ENCODE assay signal across 9 cellular contexts in genomic region chr12:62250671-62251608, GRCh38. TPM values are rescaled to one million over a fixed set of nuclear protein-coding genes. Genes with fewer than 3 reads are reported as not detected.
DNase-seq lines count a peak whose midpoint lies in the region; ATAC-seq, FAIRE-seq and TF ChIP-seq lines count a peak whose summit lies in the region.
"Had no signal": no experiment of that assay in that cellular context is flagged by ENCODE, and none has a peak within 500 bp of the region (broad histone marks: within the 10 kb centered on the region; RNA-seq: fewer than 3 reads in every experiment).

No MANE protein-coding gene starts in this region.

- no peak overlapping the region for H3K4me3 Mint-ChIP-seq in activated CD4-positive, alpha-beta memory T cell treated with anti-CD3 and anti-CD28 coated beads for 36 hours

- POLR2A ChIA-PET in HepG2 (lab: Yijun Ruan, JAX) = no interaction called here
- POLR2A ChIA-PET in activated CD4-positive, alpha-beta memory T cell treated with anti-CD3 and anti-CD28 coated beads for 36 hours (lab: Charles Lee) = interaction anchor here (1.4 kb wide), 1 partner anchor 9 kb away, joined by 4 read pairs; the partner anchor contains the start of gene USP15

- in situ Hi-C loops in HepG2 (cut with HindIII; ENCODE audit: extremely low pct_ligation_motif_present, low pct_unique_long_range_greater_than_20kb) = no loop called here
- in situ Hi-C loops in gastrocnemius medialis (cut with MboI; ENCODE audit: low sequenced_read_pairs in 4 of 4) = loop anchor here in 2 of 4 donors (25.0 kb wide), 2 partner anchors 336 to 536 kb away; no protein-coding TSS in a partner anchor
- in situ Hi-C loops in ACHN (cut with HindIII; ENCODE audit: low pct_ligation_motif_present, low pct_unique_long_range_greater_than_20kb, low sequenced_read_pairs) = no loop called here

- H3K27me3 Mint-ChIP-seq in activated CD4-positive, alpha-beta memory T cell treated with anti-CD3 and anti-CD28 coated beads for 36 hours = peaks cover 2% of the 10 kb centered on the region

- no peak overlapping the region for H3K4me2 ChIP-seq in HepG2 (ENCODE audit: low read depth, low read length)

- TF ChIP-seq POLR2A in HepG2 (IDR thresholded peaks at IDR 0.05; ENCODE audit: insufficient read depth in 1 of 2, low read depth in 2 of 2, low read length in 2 of 2) (no peak), gastrocnemius medialis (IDR thresholded peaks at IDR 0.05) (no peak)

- no peak for TF ChIP-seq CTCF in liver (IDR thresholded peaks at IDR 0.05; ENCODE audit: low read depth, low read length, missing input control)
- TF ChIP-seq CTCF in HepG2 (CRISPR knock-in tag; IDR thresholded peaks at IDR 0.05) = no peak
- no peak for TF ChIP-seq CTCF in gastrocnemius medialis (IDR thresholded peaks at IDR 0.05 in 4 of 5, conservative IDR thresholded peaks at IDR 0.05 in 1 of 5)

- peaks cover 0 to 11% (median 4%) of the 10 kb centered on the region in 4 donors for H3K4me1 ChIP-seq in liver (ENCODE audit: control insufficient read depth in 4 of 4, insufficient read depth in 4 of 4, low read length in 3 of 4)
- H3K4me1 ChIP-seq in HepG2 (ENCODE audit: insufficient read depth, low read length) = no peaks in the 10 kb centered on the region
- H3K4me1 ChIP-seq in gastrocnemius medialis = no peaks in the 10 kb centered on the region

- no peaks in the 10 kb centered on the region for H3K9me3 ChIP-seq in liver (ENCODE audit: control insufficient read depth in 4 of 4, low read length in 3 of 4)
- H3K9me3 ChIP-seq in HepG2 (ENCODE audit: low read length) = no peaks in the 10 kb centered on the region
- no peaks in the 10 kb centered on the region for H3K9me3 ChIP-seq in gastrocnemius medialis
- H3K9me3 ChIP-seq: pancreas had no signal

- H3K36me3 ChIP-seq in liver (ENCODE audit: control insufficient read depth in 4 of 4, insufficient read depth in 3 of 4, low read depth in 1 of 4, low read length in 3 of 4) (no peaks in the 10 kb centered on the region), HepG2 (replicated peaks in 1 of 2; ENCODE audit: control insufficient read depth in 1 of 2, insufficient read depth in 2 of 2, low read length in 2 of 2) (no peaks in the 10 kb centered on the region), gastrocnemius medialis (no peaks in the 10 kb centered on the region)
- H3K36me3 ChIP-seq: pancreas had no signal

- no peak for TF ChIP-seq EP300 in HepG2 (IDR thresholded peaks at IDR 0.05; ENCODE audit: low read depth in 2 of 2, low read length in 2 of 2)
- no peak for TF ChIP-seq EP300 in HepG2 (CRISPR knock-in tag; IDR thresholded peaks at IDR 0.05; ENCODE audit: borderline replicate concordance)

- no peak overlapping the region for H2AFZ ChIP-seq in HepG2 (ENCODE audit: low read length)

- ATAC-seq in HepG2 (no peak), HG03045 (IDR thresholded peaks at IDR 0.05; ENCODE audit: unreplicated experiment) (peak; percentile 96), gastrocnemius medialis (peak; percentile 30 to 61)

- H3K79me2 ChIP-seq in HepG2 (ENCODE audit: insufficient read depth, low read length) = no peaks in the 10 kb centered on the region

- no TSS peak for BruUV-seq in HepG2 (replicated peaks; lab: Mats Ljungman, UMichigan)

- intact Hi-C loops in HepG2 (cut with micrococcal nuclease; ENCODE audit: unreplicated experiment) (no loop called here), gastrocnemius medialis (cut with DNase I; ENCODE audit: low total_unique reads) (no loop called here)
- intact Hi-C loops in activated CD4-positive, alpha-beta memory T cell treated with anti-CD3 and anti-CD28 coated beads for 36 hours (cut with micrococcal nuclease) = no loop called here

- peak overlapping the region; percentile 43 for H3K27ac Mint-ChIP-seq in activated CD4-positive, alpha-beta memory T cell treated with anti-CD3 and anti-CD28 coated beads for 36 hours

- DNase-seq in HepG2 (ENCODE audit: low spot score) = no peak
- no peak for DNase-seq in activated CD4-positive, alpha-beta memory T cell treated with anti-CD3 and anti-CD28 coated beads for 36 hours
- DNase-seq in gastrocnemius medialis = no peak
- no peak for DNase-seq in ACHN
- DNase-seq in DMS53 treated with DMSO at 0.1 percent for 48 hours (lab: John Stamatoyannopoulos, UW; ENCODE audit: unreplicated experiment) = no peak
- no peak for DNase-seq in NCI-H69 (lab: John Stamatoyannopoulos, UW)
- DNase-seq: pancreas had no signal

- H3K4me1 Mint-ChIP-seq in activated CD4-positive, alpha-beta memory T cell treated with anti-CD3 and anti-CD28 coated beads for 36 hours (ENCODE audit: low read depth) = peaks cover 24% of the 10 kb centered on the region

- no peaks in the 10 kb centered on the region for H4K20me1 ChIP-seq in HepG2 (ENCODE audit: insufficient read depth, low read length)

- H3K27ac ChIP-seq in liver (ENCODE audit: low read depth in 1 of 2, low read length in 2 of 2) (peak overlapping the region; percentile 55 to 62), HepG2 (ENCODE audit: extremely low read length, insufficient read depth, low read length) (no peak overlapping the region), gastrocnemius medialis (peak overlapping the region in 1 of 4 donors; percentile 37)
- H3K27ac ChIP-seq: pancreas had no signal

- CTCF ChIA-PET in HepG2 (lab: Yijun Ruan, JAX; ENCODE audit: low intra/inter-chr PET ratio, low total read pairs) = no interaction called here
- CTCF ChIA-PET in activated CD4-positive, alpha-beta memory T cell treated with anti-CD3 and anti-CD28 coated beads for 36 hours (lab: Charles Lee) = interaction anchor here (0.9 kb wide), 1 partner anchor 41 kb away, joined by 4 read pairs; no protein-coding TSS in a partner anchor

- H3K9me3 Mint-ChIP-seq in activated CD4-positive, alpha-beta memory T cell treated with anti-CD3 and anti-CD28 coated beads for 36 hours = no peaks in the 10 kb centered on the region

- H3K36me3 Mint-ChIP-seq in activated CD4-positive, alpha-beta memory T cell treated with anti-CD3 and anti-CD28 coated beads for 36 hours = no peaks in the 10 kb centered on the region

- no peak for FAIRE-seq in HepG2 (lab: Jason Lieb, UNC)
- FAIRE-seq: pancreas had no signal

- TF ChIP-seq RAD21 in liver (IDR thresholded peaks at IDR 0.05) (no peak), HepG2 (CRISPR knock-in tag; IDR thresholded peaks at IDR 0.05) (no peak)

- H3K4me3 ChIP-seq in liver (ENCODE audit: low read depth in 1 of 3, low read length in 3 of 3) (no peak overlapping the region), HepG2 (replicated peaks in 1 of 3; ENCODE audit: insufficient read depth in 1 of 3, low read depth in 2 of 3, low read length in 3 of 3) (no peak overlapping the region), gastrocnemius medialis (no peak overlapping the region)
- H3K4me3 ChIP-seq: pancreas had no signal

- WGBS in liver = 84% methylated on average over 3 of the region's 3 CpGs
- 47% methylated on average over 3 of the region's 3 CpGs for WGBS in HepG2 (ENCODE audit: low lambda C conversion rate)

- no peak overlapping the region for H3K9ac ChIP-seq in liver (ENCODE audit: low read depth in 1 of 2, low read length in 2 of 2)
- no peak overlapping the region for H3K9ac ChIP-seq in HepG2 (ENCODE audit: insufficient read depth, low read depth, low read length)

- H3K27me3 ChIP-seq in liver (ENCODE audit: control insufficient read depth in 4 of 4, insufficient read depth in 4 of 4, low read length in 3 of 4) (no peaks in the 10 kb centered on the region), HepG2 (ENCODE audit: control insufficient read depth in 1 of 2, insufficient read depth in 2 of 2, low read length in 2 of 2) (no peaks in the 10 kb centered on the region), gastrocnemius medialis (no peaks in the 10 kb centered on the region)
- H3K27me3 ChIP-seq: pancreas had no signal

TF ChIP-seq in liver, 16 proteins besides CTCF, POLR2A, EP300 and RAD21:
- no peak for TF ChIP-seq NR2F2 (IDR thresholded peaks at IDR 0.05)
- TF ChIP-seq HNF4A (conservative IDR thresholded peaks at IDR 0.05) = peak; percentile 14 to 54
- peak; percentile 29 for TF ChIP-seq YY1 (IDR thresholded peaks at IDR 0.05)

TF ChIP-seq in HepG2, 621 proteins besides CTCF, POLR2A, EP300 and RAD21 (continues in another document):
- TF ChIP-seq CREB1 (IDR thresholded peaks at IDR 0.05) (no peak), CREB1 (CRISPR knock-in tag; IDR thresholded peaks at IDR 0.05) (no peak), DRAP1 (CRISPR knock-in tag; IDR thresholded peaks at IDR 0.05) (no peak)

RNA-seq across cellular contexts. Expression of gene USP15, which starts 9.3 kb away (rescaled TPM):
- 100 to 1,000 TPM in 1 of 2 donors, 10 to 100 TPM in 1; 65.1 to 188 TPM for total RNA-seq in liver
- 10 to 100 TPM; 16.6 to 48.0 TPM for polyA plus RNA-seq in liver
- 51.7 and 71.1 TPM in 2 replicates for total RNA-seq in HepG2 (2016; rRNA removed; fragmentation: Illumina TruSeq; extraction: Trizol)
- 4.3 and 4.6 TPM in 2 replicates for total RNA-seq in HepG2 (2016; cell fraction: cytosol; rRNA removed; fragmentation: Illumina TruSeq; extraction: Trizol; ENCODE audit: low read depth)
- 59.0 and 74.8 TPM in 2 replicates for total RNA-seq in HepG2 (2016; cell fraction: insoluble cytoplasmic fraction; rRNA removed; fragmentation: Illumina TruSeq; extraction: Trizol)
- total RNA-seq in HepG2 (2016; cell fraction: membrane; rRNA removed; fragmentation: Illumina TruSeq; extraction: Trizol) = 15.7 and 19.6 TPM in 2 replicates
- 101 and 112 TPM in 2 replicates for total RNA-seq in HepG2 (2016; cell fraction: nucleus; rRNA removed; fragmentation: Illumina TruSeq; extraction: Trizol)
- polyA plus RNA-seq in HepG2 (2011; rRNA removed) = 12.2 and 17.3 TPM in 2 replicates
- 4.4 and 8.1 TPM in 2 replicates for polyA plus RNA-seq in HepG2 (2011; cell fraction: cytosol; rRNA removed)
- 17.2 and 21.5 TPM in 2 replicates for polyA plus RNA-seq in HepG2 (2011; cell fraction: nucleus; rRNA removed)
- 16.2 and 23.0 TPM in 2 replicates for polyA plus RNA-seq in HepG2 (2012)
- 2.6 and 3.7 TPM in 2 replicates for polyA plus RNA-seq in HepG2 (2016; cell fraction: cytosol; fragmentation: Illumina TruSeq; extraction: Trizol; ENCODE audit: low read depth)
- 41.4 and 47.0 TPM in 2 replicates for polyA plus RNA-seq in HepG2 (2016; cell fraction: insoluble cytoplasmic fraction; fragmentation: Illumina TruSeq; extraction: Trizol; ENCODE audit: low read depth)
- polyA plus RNA-seq in HepG2 (2016; cell fraction: membrane; fragmentation: Illumina TruSeq; extraction: Trizol; ENCODE audit: low read depth) = 5.2 and 6.0 TPM in 2 replicates
- polyA plus RNA-seq in HepG2 (2016; cell fraction: nucleus; fragmentation: Illumina TruSeq; extraction: Trizol; ENCODE audit: insufficient read depth, low read depth) = 48.6 and 55.6 TPM in 2 replicates
- 16.5 and 37.4 TPM in 2 replicates for polyA minus RNA-seq in HepG2 (2011; rRNA and poly(A)+ RNA removed; ENCODE audit: low replicate concordance)
- 8.4 and 9.7 TPM in 2 replicates for polyA minus RNA-seq in HepG2 (2011; cell fraction: cytosol; rRNA and poly(A)+ RNA removed)
- 174 and 212 TPM in 2 replicates for polyA minus RNA-seq in HepG2 (2011; cell fraction: nucleus; rRNA and poly(A)+ RNA removed)
- 10 to 100 TPM; 76.8 to 82.8 TPM for total RNA-seq in activated CD4-positive, alpha-beta memory T cell treated with anti-CD3 and anti-CD28 coated beads for 36 hours
- 10 to 100 TPM; 49.0 to 93.6 (median 50.6) TPM for total RNA-seq in gastrocnemius medialis
